In genomic region chr4:108247511-108248088, GRCh38 we compare ENCODE assay signal across 15 cellular contexts.
DNase-seq lines count a peak whose midpoint lies in the region; ATAC-seq and TF ChIP-seq lines count a peak whose summit lies in the region.
"Had no signal": no experiment of that assay in that cellular context is flagged by ENCODE, and none has a peak within 500 bp of the region (broad histone marks: within the 10 kb centered on the region; RNA-seq: fewer than 3 reads in every experiment).

No MANE protein-coding gene starts in this region.

- H3K4me3 Mint-ChIP-seq in natural killer cell treated with Interleukin-12 subunit alpha and Interleukin-12 subunit beta and Interleukin-15 and Interleukin-18, amount 100 ng/mL, for 72 hours = no peak overlapping the region
- H3K4me3 Mint-ChIP-seq: activated naive CD8-positive, alpha-beta T cell treated with anti-CD3 and anti-CD28 coated beads, Interleukin-2, amount 50 U/mL, for 24 hours; naive B cell; T-cell had no signal

- DNase-seq in DMS 273 (lab: John Stamatoyannopoulos, UW; ENCODE audit: unreplicated experiment) = peak; percentile 90
- DNase-seq in KG1 (lab: John Stamatoyannopoulos, UW) = peak; percentile 4
- DNase-seq in NCI-H748 treated with DMSO at 0.1 percent for 48 hours (lab: John Stamatoyannopoulos, UW) = peak; percentile 60
- peak; percentile 25 to 56 for DNase-seq in foreskin keratinocyte
- no peak for DNase-seq in natural killer cell treated with Interleukin-12 subunit alpha and Interleukin-12 subunit beta and Interleukin-15 and Interleukin-18, amount 100 ng/mL, for 72 hours (ENCODE audit: low spot score)
- DNase-seq in activated T-cell treated with anti-CD3 and anti-CD28 coated beads, Interleukin-2, amount 50 U/mL, for 1 hour = no peak
- no peak for DNase-seq in AG20443 (ENCODE audit: low spot score)
- DNase-seq: activated naive CD8-positive, alpha-beta T cell treated with anti-CD3 and anti-CD28 coated beads, Interleukin-2, amount 50 U/mL, for 24 hours; effector CD8-positive, alpha-beta T cell; hippocampal formation; naive B cell; NCI-H446 treated with DMSO at 0.1 percent for 48 hours; stimulated activated CD4-positive, alpha-beta T cell treated with anti-CD3 and anti-CD28 coated beads, Interleukin-12 subunit alpha, Interleukin-12 subunit beta, amount 100 ng/mL, for 4 hours; T-cell had no signal

- ATAC-seq in foreskin keratinocyte = no peak
- ATAC-seq in GM18519 (IDR thresholded peaks at IDR 0.05; ENCODE audit: low FRiP score, unreplicated experiment) = no peak
- no peak for ATAC-seq in natural killer cell treated with Interleukin-12 subunit alpha and Interleukin-12 subunit beta and Interleukin-15 and Interleukin-18, amount 100 ng/mL, for 72 hours
- ATAC-seq: activated naive CD8-positive, alpha-beta T cell treated with anti-CD3 and anti-CD28 coated beads, Interleukin-2, amount 50 U/mL, for 24 hours; T-cell had no signal

- H3K36me3 Mint-ChIP-seq in natural killer cell treated with Interleukin-12 subunit alpha and Interleukin-12 subunit beta and Interleukin-15 and Interleukin-18, amount 100 ng/mL, for 72 hours = peaks cover 5% of the 10 kb centered on the region

- H3K4me1 ChIP-seq in foreskin keratinocyte = no peaks in the 10 kb centered on the region

- H3K27me3 ChIP-seq in foreskin keratinocyte = no peaks in the 10 kb centered on the region

- H3K9me3 Mint-ChIP-seq in natural killer cell treated with Interleukin-12 subunit alpha and Interleukin-12 subunit beta and Interleukin-15 and Interleukin-18, amount 100 ng/mL, for 72 hours = peaks cover 5% of the 10 kb centered on the region

- H3K4me1 Mint-ChIP-seq in natural killer cell treated with Interleukin-12 subunit alpha and Interleukin-12 subunit beta and Interleukin-15 and Interleukin-18, amount 100 ng/mL, for 72 hours (ENCODE audit: low read depth in 2 of 2) = no peaks in the 10 kb centered on the region
- H3K4me1 Mint-ChIP-seq: naive B cell had no signal

- H3K27ac ChIP-seq in foreskin keratinocyte = no peak overlapping the region

- peaks cover 6 to 18% of the 10 kb centered on the region in 2 donors for H3K27me3 Mint-ChIP-seq in natural killer cell treated with Interleukin-12 subunit alpha and Interleukin-12 subunit beta and Interleukin-15 and Interleukin-18, amount 100 ng/mL, for 72 hours
- H3K27me3 Mint-ChIP-seq: activated naive CD8-positive, alpha-beta T cell treated with anti-CD3 and anti-CD28 coated beads, Interleukin-2, amount 50 U/mL, for 24 hours; naive B cell; T-cell had no signal

- no peak for TF ChIP-seq CTCF in foreskin keratinocyte (conservative IDR thresholded peaks at IDR 0.05)

- H3K27ac Mint-ChIP-seq in natural killer cell treated with Interleukin-12 subunit alpha and Interleukin-12 subunit beta and Interleukin-15 and Interleukin-18, amount 100 ng/mL, for 72 hours = no peak overlapping the region
- H3K27ac Mint-ChIP-seq: activated naive CD8-positive, alpha-beta T cell treated with anti-CD3 and anti-CD28 coated beads, Interleukin-2, amount 50 U/mL, for 24 hours; naive B cell; T-cell had no signal

Comparison
In these comparisons a context has a peak if more than half of its experiments do, and no peak if none do; other contexts are left out.
1. DNase-seq: peak in DMS 273 (single experiment), KG1 (single experiment), NCI-H748 treated with DMSO at 0.1 percent for 48 hours (single experiment) and foreskin keratinocyte (2 of 2); none in natural killer cell treated with Interleukin-12 subunit alpha and Interleukin-12 subunit beta and Interleukin-15 and Interleukin-18, amount 100 ng/mL, for 72 hours (single experiment), activated T-cell treated with anti-CD3 and anti-CD28 coated beads, Interleukin-2, amount 50 U/mL, for 1 hour (single experiment) and AG20443 (single experiment).